In the genomic region with DNA sequence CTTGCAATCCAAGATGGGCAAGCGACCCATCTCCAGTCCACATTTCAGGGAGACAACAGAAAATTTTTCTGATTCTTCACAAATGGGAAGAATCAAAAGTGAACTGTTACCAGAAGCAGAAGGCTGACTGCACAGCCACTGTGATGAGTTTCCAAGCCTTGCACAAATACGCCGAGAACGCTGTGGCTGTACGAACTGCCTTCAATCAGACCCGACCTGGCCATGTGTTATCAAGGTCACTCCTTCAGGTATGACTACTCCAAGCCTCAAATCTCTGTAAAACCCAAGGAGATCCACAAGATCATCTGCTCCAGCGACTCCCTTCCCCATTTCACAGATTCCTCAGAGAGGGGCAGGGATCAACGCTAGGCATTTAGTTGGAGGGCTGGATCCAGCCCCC, we compare ENCODE assay signal across 11 cellular contexts. TPM values are rescaled to one million over a fixed set of nuclear protein-coding genes. Genes with fewer than 3 reads are reported as not detected.
A peak's percentile ranks its signal among the peaks of the same experiment; 100 is the strongest.
DNase-seq lines count a peak whose midpoint lies in the region; ATAC-seq and TF ChIP-seq lines count a peak whose summit lies in the region.
"Had no signal": no experiment of that assay in that cellular context is flagged by ENCODE, and none has a peak within 500 bp of the region (broad histone marks: within the 10 kb centered on the region; RNA-seq: fewer than 3 reads in every experiment).

No MANE protein-coding gene starts in this region.

- H3K9me2 ChIP-seq in MM.1S (replicated peaks; ENCODE audit: insufficient read depth, low read length), result no peaks in the 10 kb centered on the region

- peaks cover 42% of the 10 kb centered on the region for H3K79me2 ChIP-seq in ACC112 (ENCODE audit: control insufficient read depth, insufficient read depth, low read length, unreplicated experiment)
- H3K79me2 ChIP-seq in MM.1S (ENCODE audit: low read length), result peaks cover 100% of the 10 kb centered on the region

- no peaks in the 10 kb centered on the region for H3F3A ChIP-seq in MM.1S (ENCODE audit: insufficient read depth, low read length)

- H3K27ac ChIP-seq in ACC112 (ENCODE audit: low read depth, low read length) (peak overlapping the region; percentile 95), HUES64 (ENCODE audit: low read depth, low read length) (0 out of 2 replicates have a peak overlapping the region, but pooled peaks have one; percentile 19), esophagus (ENCODE audit: low read depth in 2 of 2, low read length in 1 of 2) (peak overlapping the region; percentile 44 to 55), prostate gland (peak overlapping the region; percentile 59 to 72), MM.1S (ENCODE audit: low read length) (no peak overlapping the region)

- CTCF ChIA-PET in activated naive CD4-positive, alpha-beta T cell treated with anti-CD3 and anti-CD28 coated beads for 36 hours (lab: Charles Lee), result interaction anchor here (2.1 kb wide), 1 partner anchor 121 kb away, joined by 8 read pairs; no protein-coding TSS in a partner anchor

- 94% methylated on average over 8 of the region's 8 CpGs for WGBS in HUES64
- WGBS in esophagus, 2 donors, result 80 to 91% methylated on average over 8 of the region's 8 CpGs
- WGBS in prostate gland, result 96% methylated on average over 8 of the region's 8 CpGs

- H3K9me3 Mint-ChIP-seq in activated naive CD4-positive, alpha-beta T cell treated with anti-CD3 and anti-CD28 coated beads for 36 hours, result no peaks in the 10 kb centered on the region

- no peaks in the 10 kb centered on the region for H3K27me3 Mint-ChIP-seq in activated naive CD4-positive, alpha-beta T cell treated with anti-CD3 and anti-CD28 coated beads for 36 hours (ENCODE audit: low read depth)

- H3K4me1 Mint-ChIP-seq in activated naive CD4-positive, alpha-beta T cell treated with anti-CD3 and anti-CD28 coated beads for 36 hours (ENCODE audit: low read depth), result peaks cover 48% of the 10 kb centered on the region

- TF ChIP-seq CTCF in prostate gland (IDR thresholded peaks at IDR 0.05), result no peak
- TF ChIP-seq CTCF in MM.1S (IDR thresholded peaks at IDR 0.05; ENCODE audit: low read length), result no peak

- no peak overlapping the region for H3K27ac Mint-ChIP-seq in activated naive CD4-positive, alpha-beta T cell treated with anti-CD3 and anti-CD28 coated beads for 36 hours

- H3K4me3 Mint-ChIP-seq in activated naive CD4-positive, alpha-beta T cell treated with anti-CD3 and anti-CD28 coated beads for 36 hours, result no peak overlapping the region

- no peak for DNase-seq in prostate gland (ENCODE audit: low spot score)
- no peak for DNase-seq in activated naive CD4-positive, alpha-beta T cell treated with anti-CD3 and anti-CD28 coated beads for 36 hours
- DNase-seq in MM.1S, result no peak
- DNase-seq in NCI-H524 treated with DMSO at 0.1 percent for 48 hours (lab: John Stamatoyannopoulos, UW), result no peak
- DNase-seq: islet precursor cell, Karpas-422, OCI-M1 had no signal

- peaks cover 9% of the 10 kb centered on the region for H3K36me3 Mint-ChIP-seq in activated naive CD4-positive, alpha-beta T cell treated with anti-CD3 and anti-CD28 coated beads for 36 hours (ENCODE audit: low read depth)

- no peak overlapping the region for H3K4me2 ChIP-seq in MM.1S (ENCODE audit: low read depth, low read length)

- TF ChIP-seq POLR2A in prostate gland (IDR thresholded peaks at IDR 0.05), result no peak

- H3K36me3 ChIP-seq in ACC112 (ENCODE audit: insufficient read depth, low read length), result no peaks in the 10 kb centered on the region
- peaks cover 2% of the 10 kb centered on the region; the same call in 1 of the 2 replicates for H3K36me3 ChIP-seq in HUES64 (ENCODE audit: insufficient read depth, low read length)
- H3K36me3 ChIP-seq in esophagus (ENCODE audit: control insufficient read depth in 2 of 2, insufficient read depth in 2 of 2, low read length in 1 of 2), result peaks cover 0 to 2% of the 10 kb centered on the region in 2 donors
- H3K36me3 ChIP-seq in prostate gland, result no peaks in the 10 kb centered on the region
- no peaks in the 10 kb centered on the region for H3K36me3 ChIP-seq in MM.1S (replicated peaks; ENCODE audit: insufficient read depth, low read length)

- H2AFZ ChIP-seq in ACC112 (ENCODE audit: low read length, unreplicated experiment), result no peak overlapping the region
- no peak overlapping the region for H2AFZ ChIP-seq in MM.1S (ENCODE audit: low read length)

- no peaks in the 10 kb centered on the region for H3K27me3 ChIP-seq in ACC112 (ENCODE audit: insufficient read depth, low read length)
- H3K27me3 ChIP-seq in HUES64 (ENCODE audit: insufficient read depth, low read length), result no peaks in the 10 kb centered on the region
- H3K27me3 ChIP-seq in esophagus (ENCODE audit: control insufficient read depth in 1 of 2, insufficient read depth in 2 of 2, low read length in 2 of 2), result no peaks in the 10 kb centered on the region
- no peaks in the 10 kb centered on the region for H3K27me3 ChIP-seq in prostate gland (replicated peaks; ENCODE audit: insufficient read depth)
- no peaks in the 10 kb centered on the region for H3K27me3 ChIP-seq in MM.1S (replicated peaks; ENCODE audit: insufficient read depth, low read length)

- intact Hi-C loops in prostate gland (cut with DNase I), result loop anchor here (5.0 kb wide), 1 partner anchor 36 kb away; no protein-coding TSS in a partner anchor
- intact Hi-C loops in activated naive CD4-positive, alpha-beta T cell treated with anti-CD3 and anti-CD28 coated beads for 36 hours (cut with micrococcal nuclease), result no loop called here

- H3K4me1 ChIP-seq in ACC112 (ENCODE audit: control insufficient read depth, insufficient read depth, low read length, unreplicated experiment) (peaks cover 31% of the 10 kb centered on the region), HUES64 (ENCODE audit: insufficient read depth, low read length) (peaks cover 30% of the 10 kb centered on the region), esophagus (ENCODE audit: control insufficient read depth in 2 of 2, insufficient read depth in 2 of 2, low read length in 1 of 2) (peaks cover 6 to 15% of the 10 kb centered on the region in 2 donors), prostate gland (replicated peaks) (no peaks in the 10 kb centered on the region), MM.1S (ENCODE audit: low read length) (no peaks in the 10 kb centered on the region; the same call in 1 of the 2 replicates)

- H3K9me3 ChIP-seq in HUES64 (ENCODE audit: insufficient read depth, low read depth, low read length), result no peaks in the 10 kb centered on the region
- H3K9me3 ChIP-seq in esophagus (ENCODE audit: control insufficient read depth in 2 of 2, insufficient read depth in 1 of 2, low read depth in 1 of 2, low read length in 1 of 2), result no peaks in the 10 kb centered on the region
- no peaks in the 10 kb centered on the region for H3K9me3 ChIP-seq in prostate gland
- H3K9me3 ChIP-seq in MM.1S (replicated peaks; ENCODE audit: insufficient read depth, low read length), result no peaks in the 10 kb centered on the region

- ATAC-seq in GM18858 (IDR thresholded peaks at IDR 0.05; ENCODE audit: unreplicated experiment), result no peak

- H4K20me1 ChIP-seq in MM.1S (ENCODE audit: insufficient read depth, low read length), result peaks cover 3% of the 10 kb centered on the region; the same call in 1 of the 2 replicates

- no peak overlapping the region for H3K9ac ChIP-seq in HUES64 (ENCODE audit: low read depth, low read length)
- no peak overlapping the region for H3K9ac ChIP-seq in MM.1S (ENCODE audit: low read length)

- H3K4me3 ChIP-seq in ACC112 (ENCODE audit: low read depth, low read length) (no peak overlapping the region), HUES64 (ENCODE audit: low read length) (no peak overlapping the region), esophagus (ENCODE audit: low read depth in 1 of 2, low read length in 2 of 2) (no peak overlapping the region), prostate gland (no peak overlapping the region), MM.1S (ENCODE audit: low read length) (no peak overlapping the region)

RNA-seq across cellular contexts. Expression of a gene that starts 26.9 kb away (rescaled TPM):
- polyA plus RNA-seq in HUES64 (2013, experiment 1 of 2), result 39.1 TPM
- 36.6 TPM for polyA plus RNA-seq in HUES64 (2013, experiment 2 of 2)
- 10 to 100 TPM in 1 of 2 donors, 1 to 10 TPM in 1; 9.0 to 11.0 TPM for polyA plus RNA-seq in esophagus
- total RNA-seq in prostate gland, result 10 to 100 TPM; 28.6 to 63.8 TPM
- total RNA-seq in activated naive CD4-positive, alpha-beta T cell treated with anti-CD3 and anti-CD28 coated beads for 36 hours, result 10 to 100 TPM; 55.9 to 59.9 TPM
